Comparison of ENCODE assay signal across 10 cellular contexts in genomic region chr1:88701275-88701674, GRCh38. TPM values are rescaled to one million over a fixed set of nuclear protein-coding genes. Genes with fewer than 3 reads are reported as not detected.
DNase-seq lines count a peak whose midpoint lies in the region; ATAC-seq and TF ChIP-seq lines count a peak whose summit lies in the region.
"Had no signal": no experiment of that assay in that cellular context is flagged by ENCODE, and none has a peak within 500 bp of the region (broad histone marks: within the 10 kb centered on the region; RNA-seq: fewer than 3 reads in every experiment).

No MANE protein-coding gene starts in this region.

- no peak for TF ChIP-seq POLR2A in tibial nerve (IDR thresholded peaks at IDR 0.05)

- H3K9me3 ChIP-seq in adipocyte (ENCODE audit: control insufficient read depth, low read length), result no peaks in the 10 kb centered on the region
- H3K9me3 ChIP-seq in tibial nerve, result no peaks in the 10 kb centered on the region
- no peaks in the 10 kb centered on the region for H3K9me3 ChIP-seq in aorta (ENCODE audit: control insufficient read depth, low read length)
- H3K9me3 ChIP-seq: SJSA1 had no signal

- ATAC-seq in GM19397 (IDR thresholded peaks at IDR 0.05; ENCODE audit: unreplicated experiment) (peak; percentile 69), HG03108 (IDR thresholded peaks at IDR 0.05; ENCODE audit: unreplicated experiment) (peak; percentile 81), aorta (ENCODE audit: low FRiP score) (no peak)

- H3K36me3 ChIP-seq in adipocyte (ENCODE audit: control insufficient read depth, insufficient read depth, low read length, severe bottlenecking) (no peaks in the 10 kb centered on the region), tibial nerve (no peaks in the 10 kb centered on the region), aorta (ENCODE audit: control insufficient read depth in 1 of 2, insufficient read depth in 2 of 2, low read length in 1 of 2) (no peaks in the 10 kb centered on the region)

- TF ChIP-seq EP300 in tibial nerve (IDR thresholded peaks at IDR 0.05), result no peak

- peaks cover 20% of the 10 kb centered on the region for H3K4me1 ChIP-seq in adipocyte (ENCODE audit: control insufficient read depth, insufficient read depth, low read length)
- peaks cover 0 to 57% (median 7%) of the 10 kb centered on the region in 4 donors for H3K4me1 ChIP-seq in tibial nerve
- no peaks in the 10 kb centered on the region for H3K4me1 ChIP-seq in aorta (ENCODE audit: control insufficient read depth in 1 of 2, insufficient read depth in 2 of 2, low read length in 2 of 2)

- intact Hi-C loops in aorta (cut with DNase I), result no loop called here

- no peak for TF ChIP-seq CTCF in tibial nerve (IDR thresholded peaks at IDR 0.05)

- peak overlapping the region in 3 of 4 donors; percentile 27 to 81 (median 52) for H3K27ac ChIP-seq in tibial nerve
- H3K27ac ChIP-seq in aorta (ENCODE audit: low read depth in 1 of 2, low read length in 2 of 2), result no peak overlapping the region
- H3K27ac ChIP-seq: SJSA1 had no signal

- H3K27me3 ChIP-seq in adipocyte (replicated peaks; ENCODE audit: control insufficient read depth, insufficient read depth, low read length) (no peaks in the 10 kb centered on the region), tibial nerve (no peaks in the 10 kb centered on the region), aorta (ENCODE audit: control insufficient read depth in 1 of 2, insufficient read depth in 2 of 2, low read length in 1 of 2) (no peaks in the 10 kb centered on the region)
- H3K27me3 ChIP-seq: SJSA1 had no signal

- DNase-seq in adipocyte (ENCODE audit: low read depth) (peak; percentile 44), tibial nerve (ENCODE audit: low spot score in 2 of 2) (no peak), NCI-H226 (no peak), aorta (no peak), UCSD-AML1 (lab: John Stamatoyannopoulos, UW; ENCODE audit: unreplicated experiment) (no peak)
- DNase-seq: H9, mesendoderm had no signal

- WGBS in tibial nerve, 2 donors, result 52 to 55% methylated on average over 2 of the region's 2 CpGs
- WGBS in aorta, 2 donors, result 70 to 73% methylated on average over 2 of the region's 2 CpGs

- H3K9ac ChIP-seq in adipocyte (ENCODE audit: low read length), result no peak overlapping the region

- H3K4me3 ChIP-seq in adipocyte (ENCODE audit: low read length) (peak overlapping the region; percentile 59), tibial nerve (peak overlapping the region in 1 of 4 donors; percentile 1), aorta (ENCODE audit: low read length in 2 of 2) (no peak overlapping the region)
- H3K4me3 ChIP-seq: SJSA1 had no signal

RNA-seq across cellular contexts. Expression of gene PKN2, which starts 17.2 kb away (rescaled TPM):
- total RNA-seq in tibial nerve, result 10 to 100 TPM; 36.3 to 65.9 (median 50.1) TPM
- 10 to 100 TPM; 37.4 to 38.1 TPM for total RNA-seq in aorta
- polyA plus RNA-seq in aorta, result 10 to 100 TPM in 1 of 2 donors, 1 to 10 TPM in 1; 8.5 to 14.0 TPM

Comparison
In these comparisons a context has a peak if more than half of its experiments do, and no peak if none do; other contexts are left out.
1. H3K27ac ChIP-seq: peak in tibial nerve (3 of 4); none in aorta (0 of 2).